8 cellular contexts compared by ENCODE assay signal in the genomic region with DNA sequence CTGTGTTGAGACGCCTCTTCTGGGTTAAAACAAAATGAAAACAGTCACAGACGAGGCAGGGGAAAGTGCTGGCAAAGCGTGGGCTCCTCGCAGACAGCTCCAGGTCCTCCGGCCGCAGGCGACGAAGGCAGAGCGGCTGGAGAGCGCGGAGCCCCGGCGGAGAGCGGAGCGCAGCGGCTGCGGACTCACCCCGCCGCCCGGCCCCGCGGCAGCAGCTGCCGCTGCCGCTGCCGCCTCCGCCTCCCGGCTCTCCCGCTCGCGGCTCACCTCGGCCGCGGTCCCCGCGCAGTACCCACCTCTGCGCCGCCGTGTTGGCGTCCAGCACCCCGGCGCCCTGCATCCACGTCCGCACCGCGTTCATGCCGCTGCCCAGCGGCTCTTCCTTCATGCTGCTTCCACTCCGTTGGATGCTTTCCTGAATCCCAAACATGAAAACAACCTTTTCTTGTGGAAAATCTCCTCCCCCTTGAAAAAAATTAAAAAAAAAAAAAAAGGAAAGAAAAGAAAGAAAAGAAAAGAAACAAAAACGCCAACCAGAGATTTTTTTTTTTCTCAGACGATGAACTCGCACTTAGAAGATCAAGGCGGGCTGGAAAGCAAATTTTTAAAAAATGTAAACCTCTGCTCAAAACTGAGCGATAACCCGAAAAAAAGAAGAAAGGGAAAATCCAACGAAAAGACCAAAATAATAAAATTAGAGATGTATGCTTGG. TPM values are rescaled to one million over a fixed set of nuclear protein-coding genes. Genes with fewer than 3 reads are reported as not detected.
A peak's percentile ranks its signal among the peaks of the same experiment; 100 is the strongest.
DNase-seq lines count a peak whose midpoint lies in the region; ATAC-seq and TF ChIP-seq lines count a peak whose summit lies in the region.

No MANE protein-coding gene starts in this region.

- peak overlapping the region; percentile 22 for H3K27ac Mint-ChIP-seq in activated naive CD8-positive, alpha-beta T cell

- peak overlapping the region; percentile 86 for H3K27ac ChIP-seq in OCI-LY3 (ENCODE audit: low read length)
- H3K27ac ChIP-seq in heart left ventricle = peak overlapping the region; percentile 81 to 95 (median 92)

- peaks cover 34% of the 10 kb centered on the region for H3K4me1 Mint-ChIP-seq in activated naive CD8-positive, alpha-beta T cell (ENCODE audit: low read depth)

- H3K36me3 Mint-ChIP-seq in activated naive CD8-positive, alpha-beta T cell = no peaks in the 10 kb centered on the region

- peaks cover 25% of the 10 kb centered on the region for H3K27me3 Mint-ChIP-seq in activated naive CD8-positive, alpha-beta T cell

- H3K79me2 ChIP-seq in OCI-LY3 (ENCODE audit: low read length) = peaks cover 81% of the 10 kb centered on the region

- WGBS in heart left ventricle, 4 donors = 1% methylated on average over 21 to 55 of the region's 55 CpGs

- H3K4me1 ChIP-seq in OCI-LY3 (ENCODE audit: low read length) = peaks cover 53% of the 10 kb centered on the region
- peaks cover 0 to 63% (median 26%) of the 10 kb centered on the region in 12 donors for H3K4me1 ChIP-seq in heart left ventricle

- H3K9me3 Mint-ChIP-seq in activated naive CD8-positive, alpha-beta T cell (ENCODE audit: low read depth) = no peaks in the 10 kb centered on the region

- no peak overlapping the region for H2AFZ ChIP-seq in OCI-LY3 (ENCODE audit: low read depth, low read length)

- no peak for TF ChIP-seq POLR2A in heart left ventricle (IDR thresholded peaks at IDR 0.05)

- peak; percentile 57 for DNase-seq in NCI-H1436 (lab: John Stamatoyannopoulos, UW)
- DNase-seq in NCI-H1436 treated with DMSO at 0.1 percent for 48 hours (lab: John Stamatoyannopoulos, UW) = no peak
- peak in 4 of 5 donors; percentile 29 to 78 (median 36) for DNase-seq in heart left ventricle
- peak; percentile 79 for DNase-seq in posterior vena cava (ENCODE audit: low spot score)
- no peak for DNase-seq in epidermal melanocyte (ENCODE audit: insufficient read length, low spot score)

- ATAC-seq in HG02885 (IDR thresholded peaks at IDR 0.05; ENCODE audit: poor library complexity, unreplicated experiment) = peak; percentile 21
- ATAC-seq in heart left ventricle = peak in 1 of 4 donors; percentile 4

- peak overlapping the region; percentile 83 for H3K9ac ChIP-seq in OCI-LY3 (ENCODE audit: low read length)

- TF ChIP-seq CTCF in OCI-LY3 (IDR thresholded peaks at IDR 0.05; ENCODE audit: low read depth, low read length) = no peak
- no peak for TF ChIP-seq CTCF in heart left ventricle (IDR thresholded peaks at IDR 0.05)

- H3K4me2 ChIP-seq in OCI-LY3 (ENCODE audit: low read length) = peak overlapping the region; percentile 88

- H3K36me3 ChIP-seq in OCI-LY3 (replicated peaks; ENCODE audit: low read depth, low read length) (peaks cover 15% of the 10 kb centered on the region), heart left ventricle (no peaks in the 10 kb centered on the region)

- H3K27me3 ChIP-seq in OCI-LY3 (ENCODE audit: low read depth, low read length) = no peaks in the 10 kb centered on the region
- peaks cover 0 to 64% (median 11%) of the 10 kb centered on the region in 9 donors for H3K27me3 ChIP-seq in heart left ventricle

- H3K4me3 ChIP-seq in OCI-LY3 (ENCODE audit: low read length) (peak overlapping the region; percentile 95), heart left ventricle (peak overlapping the region; percentile 48 to 87 (median 72))

- no peaks in the 10 kb centered on the region for H4K20me1 ChIP-seq in OCI-LY3 (ENCODE audit: insufficient read depth, low read length)

- no peaks in the 10 kb centered on the region; the same call in 1 of the 2 replicates for H3K9me3 ChIP-seq in OCI-LY3 (ENCODE audit: insufficient read depth, low read length)
- H3K9me3 ChIP-seq in heart left ventricle = no peaks in the 10 kb centered on the region

- H3K4me3 Mint-ChIP-seq in activated naive CD8-positive, alpha-beta T cell = peak overlapping the region; percentile 88

- intact Hi-C loops in heart left ventricle (cut with DNase I) = loop anchor here in 9 of 10 donors (2.0 to 10.0 kb wide), 8 partner anchors 37 to 297 kb away; no protein-coding TSS in a partner anchor
- intact Hi-C loops in posterior vena cava (cut with DNase I) = loop anchor here (5.0 to 10.0 kb wide), 2 partner anchors 47 to 124 kb away; no protein-coding TSS in a partner anchor

RNA-seq across cellular contexts. Expression of gene EBF1, which starts 0.5 kb away (rescaled TPM):
- total RNA-seq in heart left ventricle = 10 to 100 TPM in 7 of 9 donors, 1 to 10 TPM in 2; 6.5 to 24.9 (median 11.8) TPM
- polyA plus RNA-seq in heart left ventricle = 1 to 10 TPM; 4.0 to 4.8 TPM
- total RNA-seq in posterior vena cava = 10 to 100 TPM; 46.6 to 87.4 TPM

Comparison
In these comparisons a context has a peak if more than half of its experiments do, and no peak if none do; other contexts are left out.
1. DNase-seq: peak in NCI-H1436 (single experiment), heart left ventricle (4 of 5) and posterior vena cava (single experiment); none in NCI-H1436 treated with DMSO at 0.1 percent for 48 hours (single experiment) and epidermal melanocyte (single experiment).